In the genomic region with DNA sequence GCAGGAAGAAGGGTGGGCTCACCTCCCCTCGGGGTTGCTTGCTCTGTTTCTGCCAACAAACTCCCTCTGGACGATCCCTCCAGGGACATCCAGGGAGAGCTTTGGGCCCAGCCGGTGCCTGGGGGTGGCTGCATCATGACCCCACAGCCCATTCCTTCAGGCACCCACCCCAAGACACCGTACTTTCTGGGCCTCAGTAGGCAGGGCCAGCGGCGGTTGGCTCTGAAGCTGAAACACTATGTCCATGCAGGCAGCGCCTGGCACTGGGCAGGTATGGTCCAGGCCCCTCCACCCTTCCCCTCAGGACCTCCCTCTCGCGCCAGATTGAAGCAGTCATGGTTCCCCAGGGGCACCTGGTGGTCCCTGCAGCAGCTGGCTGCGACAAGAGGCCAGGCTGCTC, we compare ENCODE assay signal across 1 cellular context.
TF ChIP-seq lines count a peak whose summit lies in the region.

No MANE protein-coding gene starts in this region.

TF ChIP-seq in GM23338, 12 proteins besides CTCF, POLR2A, EP300 and RAD21:
- TF ChIP-seq, protein P1, sequence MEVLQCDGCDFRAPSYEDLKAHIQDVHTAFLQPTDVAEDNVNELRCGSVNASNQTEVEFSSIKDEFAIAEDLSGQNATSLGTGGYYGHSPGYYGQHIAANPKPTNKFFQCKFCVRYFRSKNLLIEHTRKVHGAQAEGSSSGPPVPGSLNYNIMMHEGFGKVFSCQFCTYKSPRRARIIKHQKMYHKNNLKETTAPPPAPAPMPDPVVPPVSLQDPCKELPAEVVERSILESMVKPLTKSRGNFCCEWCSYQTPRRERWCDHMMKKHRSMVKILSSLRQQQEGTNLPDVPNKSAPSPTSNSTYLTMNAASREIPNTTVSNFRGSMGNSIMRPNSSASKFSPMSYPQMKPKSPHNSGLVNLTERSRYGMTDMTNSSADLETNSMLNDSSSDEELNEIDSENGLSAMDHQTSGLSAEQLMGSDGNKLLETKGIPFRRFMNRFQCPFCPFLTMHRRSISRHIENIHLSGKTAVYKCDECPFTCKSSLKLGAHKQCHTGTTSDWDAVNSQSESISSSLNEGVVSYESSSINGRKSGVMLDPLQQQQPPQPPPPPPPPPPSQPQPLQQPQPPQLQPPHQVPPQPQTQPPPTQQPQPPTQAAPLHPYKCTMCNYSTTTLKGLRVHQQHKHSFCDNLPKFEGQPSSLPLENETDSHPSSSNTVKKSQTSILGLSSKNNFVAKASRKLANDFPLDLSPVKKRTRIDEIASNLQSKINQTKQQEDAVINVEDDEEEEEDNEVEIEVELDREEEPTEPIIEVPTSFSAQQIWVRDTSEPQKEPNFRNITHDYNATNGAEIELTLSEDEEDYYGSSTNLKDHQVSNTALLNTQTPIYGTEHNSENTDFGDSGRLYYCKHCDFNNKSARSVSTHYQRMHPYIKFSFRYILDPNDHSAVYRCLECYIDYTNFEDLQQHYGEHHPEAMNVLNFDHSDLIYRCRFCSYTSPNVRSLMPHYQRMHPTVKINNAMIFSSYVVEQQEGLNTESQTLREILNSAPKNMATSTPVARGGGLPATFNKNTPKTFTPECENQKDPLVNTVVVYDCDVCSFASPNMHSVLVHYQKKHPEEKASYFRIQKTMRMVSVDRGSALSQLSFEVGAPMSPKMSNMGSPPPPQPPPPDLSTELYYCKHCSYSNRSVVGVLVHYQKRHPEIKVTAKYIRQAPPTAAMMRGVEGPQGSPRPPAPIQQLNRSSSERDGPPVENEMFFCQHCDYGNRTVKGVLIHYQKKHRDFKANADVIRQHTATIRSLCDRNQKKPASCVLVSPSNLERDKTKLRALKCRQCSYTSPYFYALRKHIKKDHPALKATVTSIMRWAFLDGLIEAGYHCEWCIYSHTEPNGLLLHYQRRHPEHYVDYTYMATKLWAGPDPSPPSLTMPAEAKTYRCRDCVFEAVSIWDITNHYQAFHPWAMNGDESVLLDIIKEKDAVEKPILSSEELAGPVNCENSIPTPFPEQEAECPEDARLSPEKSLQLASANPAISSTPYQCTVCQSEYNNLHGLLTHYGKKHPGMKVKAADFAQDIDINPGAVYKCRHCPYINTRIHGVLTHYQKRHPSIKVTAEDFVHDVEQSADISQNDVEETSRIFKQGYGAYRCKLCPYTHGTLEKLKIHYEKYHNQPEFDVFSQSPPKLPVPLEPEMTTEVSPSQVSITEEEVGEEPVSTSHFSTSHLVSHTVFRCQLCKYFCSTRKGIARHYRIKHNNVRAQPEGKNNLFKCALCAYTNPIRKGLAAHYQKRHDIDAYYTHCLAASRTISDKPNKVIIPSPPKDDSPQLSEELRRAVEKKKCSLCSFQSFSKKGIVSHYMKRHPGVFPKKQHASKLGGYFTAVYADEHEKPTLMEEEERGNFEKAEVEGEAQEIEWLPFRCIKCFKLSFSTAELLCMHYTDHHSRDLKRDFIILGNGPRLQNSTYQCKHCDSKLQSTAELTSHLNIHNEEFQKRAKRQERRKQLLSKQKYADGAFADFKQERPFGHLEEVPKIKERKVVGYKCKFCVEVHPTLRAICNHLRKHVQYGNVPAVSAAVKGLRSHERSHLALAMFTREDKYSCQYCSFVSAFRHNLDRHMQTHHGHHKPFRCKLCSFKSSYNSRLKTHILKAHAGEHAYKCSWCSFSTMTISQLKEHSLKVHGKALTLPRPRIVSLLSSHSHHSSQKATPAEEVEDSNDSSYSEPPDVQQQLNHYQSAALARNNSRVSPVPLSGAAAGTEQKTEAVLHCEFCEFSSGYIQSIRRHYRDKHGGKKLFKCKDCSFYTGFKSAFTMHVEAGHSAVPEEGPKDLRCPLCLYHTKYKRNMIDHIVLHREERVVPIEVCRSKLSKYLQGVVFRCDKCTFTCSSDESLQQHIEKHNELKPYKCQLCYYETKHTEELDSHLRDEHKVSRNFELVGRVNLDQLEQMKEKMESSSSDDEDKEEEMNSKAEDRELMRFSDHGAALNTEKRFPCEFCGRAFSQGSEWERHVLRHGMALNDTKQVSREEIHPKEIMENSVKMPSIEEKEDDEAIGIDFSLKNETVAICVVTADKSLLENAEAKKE (CRISPR knock-in tag; IDR thresholded peaks at IDR 0.05): no peak
- no peak for TF ChIP-seq EZH2phosphoT487 (IDR thresholded peaks at IDR 0.05; ENCODE audit: unreplicated experiment)
- no peak for TF ChIP-seq STAT1 (IDR thresholded peaks at IDR 0.05; ENCODE audit: unreplicated experiment)
- TF ChIP-seq CREB1 (CRISPR knock-in tag; IDR thresholded peaks at IDR 0.05; ENCODE audit: low read depth): no peak
- no peak for TF ChIP-seq POLR2AphosphoS5 (IDR thresholded peaks at IDR 0.05; ENCODE audit: low read depth)
- TF ChIP-seq ZNF114 (CRISPR knock-in tag; IDR thresholded peaks at IDR 0.05): no peak
- TF ChIP-seq ZNF331 (CRISPR knock-in tag; IDR thresholded peaks at IDR 0.05; ENCODE audit: low read depth): no peak
TF ChIP-seq in GM23338: peak in this region for 0.
